21 cellular contexts compared by ENCODE assay signal in the genomic region with DNA sequence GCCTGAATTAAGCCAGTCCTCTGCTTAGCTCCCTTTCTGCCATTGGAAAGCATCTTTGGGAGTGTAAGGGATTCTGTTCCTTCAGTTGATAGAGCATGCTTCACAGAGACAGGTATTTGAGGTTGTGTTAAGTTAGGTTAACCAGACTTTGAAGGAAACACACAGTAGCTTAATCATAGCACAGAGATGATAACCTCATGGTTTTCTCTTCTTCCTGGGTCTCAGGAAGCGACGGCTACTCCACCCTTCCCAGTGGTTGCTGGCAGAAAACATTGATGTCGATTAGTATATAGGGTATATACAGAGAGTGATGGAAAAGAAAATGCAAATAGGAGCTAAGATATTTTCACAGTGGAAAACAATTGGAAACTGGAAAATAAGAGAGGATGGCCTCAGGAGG. TPM values are rescaled to one million over a fixed set of nuclear protein-coding genes. Genes with fewer than 3 reads are reported as not detected.
DNase-seq lines count a peak whose midpoint lies in the region; ATAC-seq, FAIRE-seq and TF ChIP-seq lines count a peak whose summit lies in the region.
"Had no signal": no experiment of that assay in that cellular context is flagged by ENCODE, and none has a peak within 500 bp of the region (broad histone marks: within the 10 kb centered on the region; RNA-seq: fewer than 3 reads in every experiment).

No MANE protein-coding gene starts in this region.

- no peak for ATAC-seq in gastroesophageal sphincter
- ATAC-seq in GM21786 (IDR thresholded peaks at IDR 0.05; ENCODE audit: unreplicated experiment) = no peak
- ATAC-seq: left cardiac atrium, psoas muscle had no signal

- no peaks in the 10 kb centered on the region for H3K36me3 Mint-ChIP-seq in activated CD4-positive, alpha-beta T cell treated with anti-CD3 and anti-CD28 coated beads, Interleukin-2, amount 10 ng/mL, durations not matched to agents 24 days and 14 days (ENCODE audit: low read depth)
- peaks cover 2 to 4% of the 10 kb centered on the region in 2 donors for H3K36me3 Mint-ChIP-seq in CD4-positive, alpha-beta memory T cell
- no peaks in the 10 kb centered on the region for H3K36me3 Mint-ChIP-seq in activated CD4-positive, alpha-beta memory T cell treated with anti-CD3 and anti-CD28 coated beads for 36 hours

- peaks cover under 1% of the 10 kb centered on the region for H3K9me3 Mint-ChIP-seq in activated CD4-positive, alpha-beta T cell treated with anti-CD3 and anti-CD28 coated beads, Interleukin-2, amount 10 ng/mL, durations not matched to agents 24 days and 14 days
- no peaks in the 10 kb centered on the region for H3K9me3 Mint-ChIP-seq in CD4-positive, alpha-beta memory T cell
- no peaks in the 10 kb centered on the region for H3K9me3 Mint-ChIP-seq in activated CD4-positive, alpha-beta memory T cell treated with anti-CD3 and anti-CD28 coated beads for 36 hours
- H3K9me3 Mint-ChIP-seq: H9, nephron progenitor cell had no signal

- no peaks in the 10 kb centered on the region for H4K20me1 ChIP-seq in endothelial cell of umbilical vein (replicated peaks; ENCODE audit: control insufficient read depth, extremely low read depth, insufficient read depth, low read length)

- H3K9me1 ChIP-seq in endothelial cell of umbilical vein (replicated peaks; ENCODE audit: control insufficient read depth, extremely low read depth, insufficient read depth, low read length) = no peaks in the 10 kb centered on the region

- no peak for TF ChIP-seq EP300 in gastroesophageal sphincter (IDR thresholded peaks at IDR 0.05)

- dilution Hi-C loops in endothelial cell of umbilical vein (cut with MboI; ENCODE audit: extremely low pct_ligation_motif_present, low sequenced_read_pairs) = no loop called here

- no peaks in the 10 kb centered on the region for H3K79me2 ChIP-seq in endothelial cell of umbilical vein (ENCODE audit: control insufficient read depth, insufficient read depth, low read length)

- no peak overlapping the region for H3K4me2 ChIP-seq in endothelial cell of umbilical vein (ENCODE audit: insufficient read depth, low read length)

- peaks cover 88% of the 10 kb centered on the region for H3K4me1 ChIP-seq in CD4-positive, alpha-beta memory T cell (ENCODE audit: insufficient read depth, low read length)
- H3K4me1 ChIP-seq in endothelial cell of umbilical vein (ENCODE audit: control insufficient read depth, extremely low read depth, insufficient read depth, low read length) (peaks cover 11% of the 10 kb centered on the region), gastroesophageal sphincter (no peaks in the 10 kb centered on the region)
- H3K4me1 ChIP-seq: esophagus muscularis mucosa, psoas muscle, vagina had no signal

- TF ChIP-seq CTCF in endothelial cell of umbilical vein (IDR thresholded peaks at IDR 0.05; ENCODE audit: extremely low read depth in 1 of 2, insufficient read depth in 1 of 2, low read depth in 1 of 2, low read length in 2 of 2) (no peak), gastroesophageal sphincter (IDR thresholded peaks at IDR 0.05) (no peak)

- H3K36me3 ChIP-seq in CD4-positive, alpha-beta memory T cell (ENCODE audit: insufficient read depth, low read length) = no peaks in the 10 kb centered on the region
- H3K36me3 ChIP-seq in endothelial cell of umbilical vein (ENCODE audit: control insufficient read depth in 2 of 2, extremely low read depth in 1 of 2, insufficient read depth in 2 of 2, low read length in 2 of 2) = no peaks in the 10 kb centered on the region
- H3K36me3 ChIP-seq in gastroesophageal sphincter = no peaks in the 10 kb centered on the region
- H3K36me3 ChIP-seq: esophagus muscularis mucosa, suprapubic skin, vagina had no signal

- H3K9me3 ChIP-seq in CD4-positive, alpha-beta memory T cell (ENCODE audit: control insufficient read depth in 1 of 2, low read length in 2 of 2) = no peaks in the 10 kb centered on the region
- no peaks in the 10 kb centered on the region for H3K9me3 ChIP-seq in endothelial cell of umbilical vein (replicated peaks; ENCODE audit: control insufficient read depth, insufficient read depth, low read length)
- no peaks in the 10 kb centered on the region for H3K9me3 ChIP-seq in gastroesophageal sphincter
- H3K9me3 ChIP-seq: esophagus muscularis mucosa, psoas muscle, suprapubic skin, vagina had no signal

- peaks cover 58% of the 10 kb centered on the region for H3K4me1 Mint-ChIP-seq in activated CD4-positive, alpha-beta T cell treated with anti-CD3 and anti-CD28 coated beads, Interleukin-2, amount 10 ng/mL, durations not matched to agents 24 days and 14 days
- H3K4me1 Mint-ChIP-seq in CD4-positive, alpha-beta memory T cell = peaks cover 70 to 96% (median 86%) of the 10 kb centered on the region in 4 donors
- H3K4me1 Mint-ChIP-seq in activated CD4-positive, alpha-beta memory T cell treated with anti-CD3 and anti-CD28 coated beads for 36 hours (ENCODE audit: low read depth) = peaks cover 80% of the 10 kb centered on the region
- H3K4me1 Mint-ChIP-seq: H9 had no signal

- no peaks in the 10 kb centered on the region for H3K27me3 Mint-ChIP-seq in activated CD4-positive, alpha-beta T cell treated with anti-CD3 and anti-CD28 coated beads, Interleukin-2, amount 10 ng/mL, durations not matched to agents 24 days and 14 days
- H3K27me3 Mint-ChIP-seq in CD4-positive, alpha-beta memory T cell = no peaks in the 10 kb centered on the region
- no peaks in the 10 kb centered on the region for H3K27me3 Mint-ChIP-seq in activated CD4-positive, alpha-beta memory T cell treated with anti-CD3 and anti-CD28 coated beads for 36 hours

- H3K27me3 ChIP-seq in CD4-positive, alpha-beta memory T cell (ENCODE audit: insufficient read depth, low read length) = no peaks in the 10 kb centered on the region
- H3K27me3 ChIP-seq in endothelial cell of umbilical vein (ENCODE audit: control insufficient read depth in 2 of 2, insufficient read depth in 2 of 2, low read length in 2 of 2) = no peaks in the 10 kb centered on the region
- peaks cover 7% of the 10 kb centered on the region for H3K27me3 ChIP-seq in gastroesophageal sphincter
- H3K27me3 ChIP-seq: vagina had no signal

- no peak overlapping the region for H3K9ac ChIP-seq in endothelial cell of umbilical vein (replicated peaks; ENCODE audit: extremely low read depth, insufficient read depth, low read length)

- no peak for FAIRE-seq in endothelial cell of umbilical vein (lab: Jason Lieb, UNC)

- peak overlapping the region; percentile 54 for H3K27ac Mint-ChIP-seq in activated CD4-positive, alpha-beta T cell treated with anti-CD3 and anti-CD28 coated beads, Interleukin-2, amount 10 ng/mL, durations not matched to agents 24 days and 14 days
- H3K27ac Mint-ChIP-seq in CD4-positive, alpha-beta memory T cell = peak overlapping the region; percentile 81 to 97 (median 94)
- peak overlapping the region; percentile 72 for H3K27ac Mint-ChIP-seq in activated CD4-positive, alpha-beta memory T cell treated with anti-CD3 and anti-CD28 coated beads for 36 hours
- H3K27ac Mint-ChIP-seq: nephron progenitor cell had no signal

- DNase-seq in activated CD4-positive, alpha-beta T cell treated with anti-CD3 and anti-CD28 coated beads, Interleukin-2, amount 10 ng/mL, durations not matched to agents 24 days and 14 days = peak; percentile 75
- no peak for DNase-seq in activated CD4-positive, alpha-beta T cell treated with anti-CD3 and anti-CD28 coated beads, Interleukin-2, amount 50 U/mL, for 48 hours
- peak in 4 of 5 donors; percentile 42 to 51 (median 45) for DNase-seq in CD4-positive, alpha-beta memory T cell
- no peak for DNase-seq in activated CD4-positive, alpha-beta memory T cell treated with anti-CD3 and anti-CD28 coated beads for 36 hours
- DNase-seq in endothelial cell of umbilical vein (ENCODE audit: low read depth, low spot score) = no peak
- no peak for DNase-seq in OCI-M2 (lab: John Stamatoyannopoulos, UW; ENCODE audit: unreplicated experiment)
- DNase-seq: H9; left cardiac atrium; mesendoderm; NCI-H1436 treated with DMSO at 0.1 percent for 48 hours; NCI-H2171 treated with DMSO at 0.1 percent for 48 hours; nephron progenitor cell; psoas muscle; SHP77; stimulated activated CD4-positive, alpha-beta T cell treated with anti-CD3 and anti-CD28 coated beads, Interleukin-4, amount 100 ng/mL, for 24 hours had no signal

- peak overlapping the region; percentile 58 for H3K4me3 Mint-ChIP-seq in activated CD4-positive, alpha-beta T cell treated with anti-CD3 and anti-CD28 coated beads, Interleukin-2, amount 10 ng/mL, durations not matched to agents 24 days and 14 days
- peak overlapping the region; percentile 66 to 93 (median 86) for H3K4me3 Mint-ChIP-seq in CD4-positive, alpha-beta memory T cell
- peak overlapping the region; percentile 42 for H3K4me3 Mint-ChIP-seq in activated CD4-positive, alpha-beta memory T cell treated with anti-CD3 and anti-CD28 coated beads for 36 hours
- H3K4me3 Mint-ChIP-seq: H9, nephron progenitor cell had no signal

- TF ChIP-seq POLR2A in endothelial cell of umbilical vein (IDR thresholded peaks at IDR 0.05; ENCODE audit: low read depth, low read length) (no peak), gastroesophageal sphincter (IDR thresholded peaks at IDR 0.05) (no peak)

- peak overlapping the region; percentile 6 for H2AFZ ChIP-seq in endothelial cell of umbilical vein (ENCODE audit: low read depth, low read length)

- intact Hi-C loops in activated CD4-positive, alpha-beta T cell treated with anti-CD3 and anti-CD28 coated beads, Interleukin-2, amount 10 ng/mL, durations not matched to agents 24 days and 14 days (cut with micrococcal nuclease) = loop anchor here (2.0 kb wide), 2 partner anchors 14 to 36 kb away; no protein-coding TSS in a partner anchor
- intact Hi-C loops in CD4-positive, alpha-beta memory T cell (cut with micrococcal nuclease) = loop anchor here (1.0 to 2.0 kb wide), 2 partner anchors 9 to 14 kb away; no protein-coding TSS in a partner anchor
- intact Hi-C loops in activated CD4-positive, alpha-beta memory T cell treated with anti-CD3 and anti-CD28 coated beads for 36 hours (cut with micrococcal nuclease) = no loop called here
- intact Hi-C loops in endothelial cell of umbilical vein (cut with micrococcal nuclease) = loop anchor here (2.0 kb wide), 1 partner anchor 14 kb away; no protein-coding TSS in a partner anchor

- POLR2A ChIA-PET in CD4-positive, alpha-beta memory T cell (lab: Charles Lee; ENCODE audit: partially characterized antibody) = interaction anchor here (0.9 to 19.7 kb wide), 14 partner anchors 9 to 384 kb away, joined by 3 to 955 read pairs (median 12); partner anchors contain the start of genes EXTL2, S1PR1 and SLC30A7
- POLR2A ChIA-PET in activated CD4-positive, alpha-beta memory T cell treated with anti-CD3 and anti-CD28 coated beads for 36 hours (lab: Charles Lee) = interaction anchor here (0.9 to 1.2 kb wide), 2 partner anchors 27 to 101 kb away, joined by 3 read pairs; no protein-coding TSS in a partner anchor
- POLR2A ChIA-PET in endothelial cell of umbilical vein (lab: Charles Lee) = no interaction called here

- 61 to 69% methylated on average over 2 to 3 of the region's 3 CpGs for WGBS in gastroesophageal sphincter (ENCODE audit: low coverage in 1 of 2), 2 donors

- no TSS peak for BruUV-seq in endothelial cell of umbilical vein (replicated peaks; lab: Mats Ljungman, UMichigan)

- H3K4me3 ChIP-seq in CD4-positive, alpha-beta memory T cell (ENCODE audit: low read length in 2 of 2) = peak overlapping the region; percentile 29 to 30
- H3K4me3 ChIP-seq in endothelial cell of umbilical vein (replicated peaks in 1 of 3; ENCODE audit: insufficient read depth in 1 of 3, low read depth in 1 of 3, low read length in 3 of 3) (no peak overlapping the region), gastroesophageal sphincter (no peak overlapping the region)
- H3K4me3 ChIP-seq: esophagus muscularis mucosa, psoas muscle, skin epidermis, suprapubic skin, vagina had no signal

- H3K27ac ChIP-seq in CD4-positive, alpha-beta memory T cell (ENCODE audit: low read depth, low read length) = peak overlapping the region; percentile 48
- H3K27ac ChIP-seq in endothelial cell of umbilical vein (ENCODE audit: insufficient read depth, low read depth, low read length) = no peak overlapping the region
- no peak overlapping the region for H3K27ac ChIP-seq in gastroesophageal sphincter
- H3K27ac ChIP-seq: esophagus muscularis mucosa, psoas muscle, suprapubic skin, vagina had no signal

- CTCF ChIA-PET in CD4-positive, alpha-beta memory T cell (lab: Charles Lee; ENCODE audit: partially characterized antibody) = interaction anchor here (0.8 to 5.6 kb wide), 15 partner anchors 9 to 357 kb away, joined by 3 to 86 read pairs (median 5); partner anchors contain the start of gene S1PR1
- CTCF ChIA-PET in activated CD4-positive, alpha-beta memory T cell treated with anti-CD3 and anti-CD28 coated beads for 36 hours (lab: Charles Lee) = interaction anchor here (0.6 to 3.6 kb wide), 5 partner anchors 9 to 214 kb away, joined by 3 to 17 read pairs (median 9); no protein-coding TSS in a partner anchor
- CTCF ChIA-PET in endothelial cell of umbilical vein (lab: Charles Lee) = interaction anchor here (0.8 to 3.5 kb wide), 4 partner anchors 10 to 227 kb away, joined by 3 to 27 read pairs (median 3); no protein-coding TSS in a partner anchor

RNA-seq across cellular contexts. Expression of gene S1PR1, which starts 42.0 kb away (rescaled TPM):
- total RNA-seq in activated CD4-positive, alpha-beta T cell treated with anti-CD3 and anti-CD28 coated beads, Interleukin-2, amount 10 ng/mL, durations not matched to agents 24 days and 14 days = 49.5 and 51.2 TPM in 2 replicates
- total RNA-seq in CD4-positive, alpha-beta memory T cell = 100 to 1,000 TPM; 363 to 366 TPM
- polyA plus RNA-seq in CD4-positive, alpha-beta memory T cell = 100 to 1,000 TPM; 277 to 320 TPM
- 100 to 1,000 TPM; 134 to 140 TPM for total RNA-seq in activated CD4-positive, alpha-beta memory T cell treated with anti-CD3 and anti-CD28 coated beads for 36 hours
- total RNA-seq in endothelial cell of umbilical vein (137 and 138 TPM in 2 replicates), gastroesophageal sphincter (10 to 100 TPM; 13.9 to 73.6 (median 47.8) TPM)
- 346 and 387 TPM in 2 replicates for polyA plus RNA-seq in endothelial cell of umbilical vein
- polyA plus RNA-seq in endothelial cell of umbilical vein (2011; cell fraction: cytosol; rRNA removed) = 206 and 215 TPM in 2 replicates
- 219 and 225 TPM in 2 replicates for polyA plus RNA-seq in endothelial cell of umbilical vein (2011; cell fraction: nucleus; rRNA removed)
- 130 and 148 TPM in 2 replicates for polyA plus RNA-seq in endothelial cell of umbilical vein (2012)
- polyA minus RNA-seq in endothelial cell of umbilical vein = 433 and 446 TPM in 2 replicates
- not detected for polyA minus RNA-seq in endothelial cell of umbilical vein (2011; cell fraction: cytosol; rRNA and poly(A)+ RNA removed)
- polyA minus RNA-seq in endothelial cell of umbilical vein (2011; cell fraction: nucleus; rRNA and poly(A)+ RNA removed) = 363 and 384 TPM in 2 replicates

Comparison
In these comparisons a context has a peak if more than half of its experiments do, and no peak if none do; other contexts are left out.
1. DNase-seq: peak in activated CD4-positive, alpha-beta T cell treated with anti-CD3 and anti-CD28 coated beads, Interleukin-2, amount 10 ng/mL, durations not matched to agents 24 days and 14 days (single experiment) and CD4-positive, alpha-beta memory T cell (4 of 5); none in activated CD4-positive, alpha-beta T cell treated with anti-CD3 and anti-CD28 coated beads, Interleukin-2, amount 50 U/mL, for 48 hours (0 of 2), activated CD4-positive, alpha-beta memory T cell treated with anti-CD3 and anti-CD28 coated beads for 36 hours (single experiment), endothelial cell of umbilical vein (single experiment) and OCI-M2 (single experiment).
2. H3K4me3 ChIP-seq: peak in CD4-positive, alpha-beta memory T cell (2 of 2); none in endothelial cell of umbilical vein (0 of 3) and gastroesophageal sphincter (0 of 2).
3. Peak in every context shown above with its lines, with median percentiles within 50 percentile points of each other: H3K27ac Mint-ChIP-seq and H3K4me3 Mint-ChIP-seq.